In genomic region chr15:66908503-66909095, GRCh38 we compare ENCODE assay signal across 1 cellular context.
TF ChIP-seq lines count a peak whose summit lies in the region.

No MANE protein-coding gene starts in this region.

TF ChIP-seq in GM12878, 131 proteins besides CTCF, POLR2A, EP300 and RAD21 (continued from another document):
- TF ChIP-seq IRF5 (IDR thresholded peaks at IDR 0.05; ENCODE audit: borderline replicate concordance) (no peak), SREBF1 (IDR thresholded peaks at IDR 0.05; ENCODE audit: low read length) (no peak)
